29 cellular contexts compared by ENCODE assay signal in genomic region chr6:168383062-168383854, GRCh38. TPM values are rescaled to one million over a fixed set of nuclear protein-coding genes. Genes with fewer than 3 reads are reported as not detected.
"Had no signal": no experiment of that assay in that cellular context is flagged by ENCODE, and none has a peak within 500 bp of the region (broad histone marks: within the 10 kb centered on the region; RNA-seq: fewer than 3 reads in every experiment).

No MANE protein-coding gene starts in this region.

- H3K36me3 ChIP-seq: esophagus muscularis mucosa, heart right ventricle, lower lobe of right lung, upper lobe of right lung had no signal

- DNase-seq: activated CD4-positive, alpha-beta T cell treated with anti-CD3 and anti-CD28 coated beads for 4 hours; activated CD4-positive, alpha-beta T cell treated with anti-CD3 and anti-CD28 coated beads, Interleukin-2, amount 50 U/mL, for 4 hours; activated naive CD4-positive, alpha-beta T cell treated with anti-CD3 and anti-CD28 coated beads, Interleukin-2, amount 10 ng/mL, durations not matched to agents 7 days and 5 days; activated naive CD8-positive, alpha-beta T cell treated with anti-CD3 and anti-CD28 coated beads, Interleukin-2, amount 10 ng/mL, durations not matched to agents 7 days and 5 days; activated T-cell treated with anti-CD3 and anti-CD28 coated beads for 4 hours; activated T-cell treated with anti-CD3 and anti-CD28 coated beads, Interleukin-2, amount 50 U/mL, for 72 hours; amygdala; endodermal cell; foreskin keratinocyte; heart right ventricle; kidney glomerular epithelial cell; lower lobe of right lung; mesendoderm; mucosa of descending colon; stimulated activated CD4-positive, alpha-beta T cell treated with anti-CD3 and anti-CD28 coated beads, Interleukin-1b, Interleukin-23, amount 100 ng/mL, for 48 hours; stimulated activated CD4-positive, alpha-beta T cell treated with anti-CD3 and anti-CD28 coated beads, Interleukin-4, amount 100 ng/mL, for 4 hours; stimulated activated CD8-positive, alpha-beta memory T cell treated with anti-CD3 and anti-CD28 coated beads, Interleukin-4, amount 100 ng/mL, for 48 hours; stimulated activated naive CD8-positive, alpha-beta T cell treated with anti-CD3 and anti-CD28 coated beads, Interleukin-15, amount 100 ng/mL, for 72 hours; substantia nigra; upper lobe of right lung had no signal

- H3K27me3 Mint-ChIP-seq: activated naive CD4-positive, alpha-beta T cell treated with anti-CD3 and anti-CD28 coated beads, Interleukin-2, amount 10 ng/mL, durations not matched to agents 7 days and 5 days; activated naive CD8-positive, alpha-beta T cell treated with anti-CD3 and anti-CD28 coated beads, Interleukin-2, amount 10 ng/mL, durations not matched to agents 7 days and 5 days; central memory CD8-positive, alpha-beta T cell; dendritic cell treated with granulocyte-macrophage colony-stimulating factor and Interleukin-4, amounts not matched to agents 40 ng/mL and 50 ng/mL, for 4 days; natural killer cell treated with Interleukin-12 subunit alpha and Interleukin-12 subunit beta and Interleukin-15 and Interleukin-18, amount 100 ng/mL, for 72 hours; stimulated activated memory B cell treated with anti-CD40 and anti-IgM and Interleukin-4, amounts not matched to agents 10 μg/mL and 1 μg/mL and 100 μg/mL, for 72 hours; stimulated activated naive CD8-positive, alpha-beta T cell treated with anti-CD3 and anti-CD28 coated beads, Interleukin-15, amount 100 ng/mL, for 72 hours had no signal

- H3K4me1 ChIP-seq: foreskin keratinocyte, lower lobe of right lung, upper lobe of right lung had no signal

- H3K4me1 Mint-ChIP-seq: activated naive CD4-positive, alpha-beta T cell treated with anti-CD3 and anti-CD28 coated beads, Interleukin-2, amount 10 ng/mL, durations not matched to agents 7 days and 5 days; activated naive CD8-positive, alpha-beta T cell treated with anti-CD3 and anti-CD28 coated beads, Interleukin-2, amount 10 ng/mL, durations not matched to agents 7 days and 5 days; central memory CD8-positive, alpha-beta T cell; endodermal cell; stimulated activated memory B cell treated with anti-CD40 and anti-IgM and Interleukin-4, amounts not matched to agents 10 μg/mL and 1 μg/mL and 100 μg/mL, for 72 hours; stimulated activated naive CD8-positive, alpha-beta T cell treated with anti-CD3 and anti-CD28 coated beads, Interleukin-15, amount 100 ng/mL, for 72 hours had no signal

- H3K9me3 ChIP-seq: esophagus muscularis mucosa, heart right ventricle, lower lobe of right lung, mucosa of descending colon, upper lobe of right lung had no signal

- H3K4me3 Mint-ChIP-seq: activated naive CD4-positive, alpha-beta T cell treated with anti-CD3 and anti-CD28 coated beads, Interleukin-2, amount 10 ng/mL, durations not matched to agents 7 days and 5 days; activated naive CD8-positive, alpha-beta T cell treated with anti-CD3 and anti-CD28 coated beads, Interleukin-2, amount 10 ng/mL, durations not matched to agents 7 days and 5 days; activated T-cell treated with anti-CD3 and anti-CD28 coated beads, Interleukin-2, amount 50 U/mL, for 72 hours; central memory CD8-positive, alpha-beta T cell; dendritic cell treated with granulocyte-macrophage colony-stimulating factor and Interleukin-4, amounts not matched to agents 40 ng/mL and 50 ng/mL, for 4 days; endodermal cell; natural killer cell treated with Interleukin-12 subunit alpha and Interleukin-12 subunit beta and Interleukin-15 and Interleukin-18, amount 100 ng/mL, for 72 hours; stimulated activated memory B cell treated with anti-CD40 and anti-IgM and Interleukin-4, amounts not matched to agents 10 μg/mL and 1 μg/mL and 100 μg/mL, for 72 hours; stimulated activated naive CD8-positive, alpha-beta T cell treated with anti-CD3 and anti-CD28 coated beads, Interleukin-15, amount 100 ng/mL, for 72 hours had no signal

- H3K27me3 ChIP-seq: esophagus muscularis mucosa had no signal

- H3K9me3 Mint-ChIP-seq: central memory CD8-positive, alpha-beta T cell; natural killer cell treated with Interleukin-12 subunit alpha and Interleukin-12 subunit beta and Interleukin-15 and Interleukin-18, amount 100 ng/mL, for 72 hours had no signal

- H3K27ac Mint-ChIP-seq: activated naive CD4-positive, alpha-beta T cell treated with anti-CD3 and anti-CD28 coated beads, Interleukin-2, amount 10 ng/mL, durations not matched to agents 7 days and 5 days; activated naive CD8-positive, alpha-beta T cell treated with anti-CD3 and anti-CD28 coated beads, Interleukin-2, amount 10 ng/mL, durations not matched to agents 7 days and 5 days; activated T-cell treated with anti-CD3 and anti-CD28 coated beads, Interleukin-2, amount 50 U/mL, for 72 hours; dendritic cell treated with granulocyte-macrophage colony-stimulating factor and Interleukin-4, amounts not matched to agents 40 ng/mL and 50 ng/mL, for 4 days; endodermal cell; natural killer cell treated with Interleukin-12 subunit alpha and Interleukin-12 subunit beta and Interleukin-15 and Interleukin-18, amount 100 ng/mL, for 72 hours; progenitor cell of endocrine pancreas; stimulated activated memory B cell treated with anti-CD40 and anti-IgM and Interleukin-4, amounts not matched to agents 10 μg/mL and 1 μg/mL and 100 μg/mL, for 72 hours; stimulated activated naive CD8-positive, alpha-beta T cell treated with anti-CD3 and anti-CD28 coated beads, Interleukin-15, amount 100 ng/mL, for 72 hours had no signal

- H3K36me3 Mint-ChIP-seq: activated naive CD4-positive, alpha-beta T cell treated with anti-CD3 and anti-CD28 coated beads, Interleukin-2, amount 10 ng/mL, durations not matched to agents 7 days and 5 days; activated naive CD8-positive, alpha-beta T cell treated with anti-CD3 and anti-CD28 coated beads, Interleukin-2, amount 10 ng/mL, durations not matched to agents 7 days and 5 days; natural killer cell treated with Interleukin-12 subunit alpha and Interleukin-12 subunit beta and Interleukin-15 and Interleukin-18, amount 100 ng/mL, for 72 hours; stimulated activated memory B cell treated with anti-CD40 and anti-IgM and Interleukin-4, amounts not matched to agents 10 μg/mL and 1 μg/mL and 100 μg/mL, for 72 hours had no signal

- H3K4me3 ChIP-seq: esophagus muscularis mucosa, heart right ventricle, lower lobe of right lung, mucosa of descending colon, skin epidermis, upper lobe of right lung had no signal

RNA-seq across cellular contexts. Expression of gene SMOC2, which starts 57.7 kb away (rescaled TPM):
- total RNA-seq: activated naive CD8-positive, alpha-beta T cell treated with anti-CD3 and anti-CD28 coated beads, Interleukin-2, amount 10 ng/mL, durations not matched to agents 7 days and 5 days; activated T-cell treated with anti-CD3 and anti-CD28 coated beads, Interleukin-2, amount 50 U/mL, for 72 hours; myocyte; natural killer cell treated with Interleukin-12 subunit alpha and Interleukin-12 subunit beta and Interleukin-15 and Interleukin-18, amount 100 ng/mL, for 72 hours; T-helper 1 cell treated with Interleukin-12 subunit alpha and Interleukin-12 subunit beta and Interleukin-4 antibody, amounts not matched to agents 30 ng/mL and 1 ng/mL, for 36 hours had no signal
